In the genomic region with DNA sequence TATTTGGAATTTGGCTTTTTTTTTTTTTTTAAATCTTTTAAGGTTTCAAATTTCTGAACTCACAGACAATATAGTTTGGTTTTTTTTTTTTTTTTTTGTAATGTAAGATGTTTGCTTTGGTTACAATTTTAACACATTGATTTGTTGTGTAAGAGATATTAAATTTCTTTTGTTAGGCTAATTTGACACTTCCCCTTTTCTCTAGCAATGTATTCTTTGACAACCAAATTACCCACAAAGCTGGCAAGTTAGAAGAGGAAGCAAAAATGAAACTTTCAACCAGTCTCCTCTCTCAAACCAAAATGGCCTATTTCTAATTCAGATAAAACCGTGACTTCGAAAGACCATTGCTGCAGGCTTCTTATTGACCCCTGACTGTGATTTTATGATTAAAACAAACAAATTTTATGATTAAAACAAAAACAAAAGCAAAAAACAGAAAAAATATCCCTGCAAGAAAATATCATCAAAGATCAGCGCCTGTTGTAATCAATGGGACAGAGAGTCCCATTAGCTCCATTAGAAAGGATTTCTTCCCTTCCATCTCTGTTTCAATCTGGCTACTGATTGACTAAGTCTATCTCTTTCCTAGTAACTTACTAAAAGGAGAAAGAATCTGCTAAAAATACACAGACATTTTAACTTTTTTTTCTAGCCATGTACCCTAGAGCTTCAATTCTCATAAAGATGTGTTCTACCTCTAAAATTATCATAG, we compare ENCODE assay signal across 11 cellular contexts.
DNase-seq lines count a peak whose midpoint lies in the region; ATAC-seq and TF ChIP-seq lines count a peak whose summit lies in the region.
"Had no signal": no experiment of that assay in that cellular context is flagged by ENCODE, and none has a peak within 500 bp of the region (broad histone marks: within the 10 kb centered on the region; RNA-seq: fewer than 3 reads in every experiment).

No MANE protein-coding gene starts in this region.

- H3K27me3 ChIP-seq in uterus: no peaks in the 10 kb centered on the region
- H3K27me3 ChIP-seq: Peyer's patch had no signal

- no peaks in the 10 kb centered on the region for H3K36me3 Mint-ChIP-seq in activated CD8-positive, alpha-beta T cell treated with anti-CD3 and anti-CD28 coated beads, Interleukin-2, amount 10 ng/mL, durations not matched to agents 7 days and 5 days (ENCODE audit: low read depth)
- H3K36me3 Mint-ChIP-seq in activated CD4-positive, alpha-beta T cell treated with anti-CD3 and anti-CD28 coated beads, Interleukin-2, amount 10 ng/mL, durations not matched to agents 24 days and 14 days (ENCODE audit: low read depth): no peaks in the 10 kb centered on the region

- H3K9me3 ChIP-seq in uterus: no peaks in the 10 kb centered on the region
- H3K9me3 ChIP-seq: Peyer's patch had no signal

- no peak overlapping the region for H3K4me3 ChIP-seq in uterus
- H3K4me3 ChIP-seq: Peyer's patch had no signal

- DNase-seq in CD1c-positive myeloid dendritic cell (ENCODE audit: extremely low spot score) (peak; percentile 73), OCI-M1 (lab: John Stamatoyannopoulos, UW) (peak; percentile 79), uterus (no peak), posterior vena cava (ENCODE audit: low spot score) (no peak)
- DNase-seq in activated CD8-positive, alpha-beta T cell treated with anti-CD3 and anti-CD28 coated beads, Interleukin-2, amount 10 ng/mL, durations not matched to agents 7 days and 5 days: no peak
- DNase-seq in activated CD4-positive, alpha-beta T cell treated with anti-CD3 and anti-CD28 coated beads, Interleukin-2, amount 10 ng/mL, durations not matched to agents 24 days and 14 days: no peak
- DNase-seq: HCEC 1CT, Peyer's patch had no signal

- no peaks in the 10 kb centered on the region for H3K4me1 ChIP-seq in uterus
- H3K4me1 ChIP-seq: Peyer's patch had no signal

- H3K27ac Mint-ChIP-seq in activated CD8-positive, alpha-beta T cell treated with anti-CD3 and anti-CD28 coated beads, Interleukin-2, amount 10 ng/mL, durations not matched to agents 7 days and 5 days: no peak overlapping the region
- no peak overlapping the region for H3K27ac Mint-ChIP-seq in activated CD4-positive, alpha-beta T cell treated with anti-CD3 and anti-CD28 coated beads, Interleukin-2, amount 10 ng/mL, durations not matched to agents 24 days and 14 days
- H3K27ac Mint-ChIP-seq: activated T-helper 2 cell treated with anti-CD3 and anti-CD28 coated beads, Interferon-gamma antibody, Interleukin-2, Interleukin-4, amounts not matched to agents 10 μg/mL and 5 μg/mL and 100 μg/mL, durations not matched to agents 14 hours and 24 hours and 36 hours had no signal

- TF ChIP-seq CTCF in uterus (IDR thresholded peaks at IDR 0.05): no peak

- H3K9me3 Mint-ChIP-seq in activated CD8-positive, alpha-beta T cell treated with anti-CD3 and anti-CD28 coated beads, Interleukin-2, amount 10 ng/mL, durations not matched to agents 7 days and 5 days (ENCODE audit: insufficient read depth): no peaks in the 10 kb centered on the region
- H3K9me3 Mint-ChIP-seq in activated CD4-positive, alpha-beta T cell treated with anti-CD3 and anti-CD28 coated beads, Interleukin-2, amount 10 ng/mL, durations not matched to agents 24 days and 14 days: no peaks in the 10 kb centered on the region
- H3K9me3 Mint-ChIP-seq: activated T-helper 2 cell treated with anti-CD3 and anti-CD28 coated beads, Interferon-gamma antibody, Interleukin-2, Interleukin-4, amounts not matched to agents 10 μg/mL and 5 μg/mL and 100 μg/mL, durations not matched to agents 14 hours and 24 hours and 36 hours had no signal

- intact Hi-C loops in uterus (cut with DNase I; ENCODE audit: low total_unique reads) (no loop called here), posterior vena cava (cut with DNase I) (loop anchor here in 1 of 2 donors (10.0 kb wide), 1 partner anchor 644 kb away; no protein-coding TSS in a partner anchor)
- intact Hi-C loops in activated CD4-positive, alpha-beta T cell treated with anti-CD3 and anti-CD28 coated beads, Interleukin-2, amount 10 ng/mL, durations not matched to agents 24 days and 14 days (cut with micrococcal nuclease): no loop called here

- H3K36me3 ChIP-seq in uterus: no peaks in the 10 kb centered on the region
- H3K36me3 ChIP-seq: Peyer's patch had no signal

- peaks cover 7% of the 10 kb centered on the region for H3K4me1 Mint-ChIP-seq in activated CD8-positive, alpha-beta T cell treated with anti-CD3 and anti-CD28 coated beads, Interleukin-2, amount 10 ng/mL, durations not matched to agents 7 days and 5 days (ENCODE audit: low read depth)
- no peaks in the 10 kb centered on the region for H3K4me1 Mint-ChIP-seq in activated CD4-positive, alpha-beta T cell treated with anti-CD3 and anti-CD28 coated beads, Interleukin-2, amount 10 ng/mL, durations not matched to agents 24 days and 14 days

- CTCF ChIA-PET in activated CD8-positive, alpha-beta T cell treated with anti-CD3 and anti-CD28 coated beads, Interleukin-2, amount 10 ng/mL, durations not matched to agents 7 days and 5 days (lab: Charles Lee): no interaction called here

- POLR2A ChIA-PET in activated CD8-positive, alpha-beta T cell treated with anti-CD3 and anti-CD28 coated beads, Interleukin-2, amount 10 ng/mL, durations not matched to agents 7 days and 5 days (lab: Charles Lee): interaction anchor here (0.5 kb wide), 1 partner anchor 32 kb away, joined by 3 read pairs; no protein-coding TSS in a partner anchor

- TF ChIP-seq POLR2A in uterus (IDR thresholded peaks at IDR 0.05): no peak

- ATAC-seq in GM19463 (IDR thresholded peaks at IDR 0.05; ENCODE audit: unreplicated experiment): peak; percentile 79
- peak; percentile 92 for ATAC-seq in HG03097 (IDR thresholded peaks at IDR 0.05; ENCODE audit: low FRiP score, unreplicated experiment)
- no peak for ATAC-seq in activated CD8-positive, alpha-beta T cell treated with anti-CD3 and anti-CD28 coated beads, Interleukin-2, amount 10 ng/mL, durations not matched to agents 7 days and 5 days

- no peak overlapping the region for H3K4me3 Mint-ChIP-seq in activated CD8-positive, alpha-beta T cell treated with anti-CD3 and anti-CD28 coated beads, Interleukin-2, amount 10 ng/mL, durations not matched to agents 7 days and 5 days
- H3K4me3 Mint-ChIP-seq in activated CD4-positive, alpha-beta T cell treated with anti-CD3 and anti-CD28 coated beads, Interleukin-2, amount 10 ng/mL, durations not matched to agents 24 days and 14 days: no peak overlapping the region

- no peak overlapping the region for H3K27ac ChIP-seq in uterus
- H3K27ac ChIP-seq: Peyer's patch had no signal

- H3K27me3 Mint-ChIP-seq in activated CD8-positive, alpha-beta T cell treated with anti-CD3 and anti-CD28 coated beads, Interleukin-2, amount 10 ng/mL, durations not matched to agents 7 days and 5 days (ENCODE audit: low read depth): peaks cover 2% of the 10 kb centered on the region
- H3K27me3 Mint-ChIP-seq in activated CD4-positive, alpha-beta T cell treated with anti-CD3 and anti-CD28 coated beads, Interleukin-2, amount 10 ng/mL, durations not matched to agents 24 days and 14 days: no peaks in the 10 kb centered on the region

Comparison
In these comparisons a context has a peak if more than half of its experiments do, and no peak if none do; other contexts are left out.
1. DNase-seq: peak in CD1c-positive myeloid dendritic cell (single experiment) and OCI-M1 (single experiment); none in activated CD8-positive, alpha-beta T cell treated with anti-CD3 and anti-CD28 coated beads, Interleukin-2, amount 10 ng/mL, durations not matched to agents 7 days and 5 days (single experiment), uterus (0 of 2), activated CD4-positive, alpha-beta T cell treated with anti-CD3 and anti-CD28 coated beads, Interleukin-2, amount 10 ng/mL, durations not matched to agents 24 days and 14 days (single experiment) and posterior vena cava (single experiment).